24 cellular contexts compared by ENCODE assay signal in genomic region chr15:94673801-94674200, GRCh38.
A peak's percentile ranks its signal among the peaks of the same experiment; 100 is the strongest.
DNase-seq lines count a peak whose midpoint lies in the region; ATAC-seq and TF ChIP-seq lines count a peak whose summit lies in the region.
"Had no signal": no experiment of that assay in that cellular context is flagged by ENCODE, and none has a peak within 500 bp of the region (broad histone marks: within the 10 kb centered on the region; RNA-seq: fewer than 3 reads in every experiment).

No MANE protein-coding gene starts in this region.

- H3K27me3 Mint-ChIP-seq in activated CD4-positive, alpha-beta memory T cell treated with anti-CD3 and anti-CD28 coated beads, Interleukin-2, amount 10 ng/mL, durations not matched to agents 7 days and 5 days, result peaks cover 8% of the 10 kb centered on the region

- H4K20me1 ChIP-seq in mammary epithelial cell (ENCODE audit: insufficient read depth, low read length) (no peaks in the 10 kb centered on the region), PC-3 (ENCODE audit: low read length) (no peaks in the 10 kb centered on the region)

- dilution Hi-C loops in mammary epithelial cell (cut with HindIII; ENCODE audit: low sequenced_read_pairs), result no loop called here

- H3K4me3 Mint-ChIP-seq in activated CD4-positive, alpha-beta memory T cell treated with anti-CD3 and anti-CD28 coated beads, Interleukin-2, amount 10 ng/mL, durations not matched to agents 7 days and 5 days, result no peak overlapping the region
- H3K4me3 Mint-ChIP-seq: activated T-cell treated with anti-CD3 and anti-CD28 coated beads, Interleukin-2, amount 50 U/mL, for 4 hours; CD4-positive, alpha-beta T cell; natural killer cell; stimulated activated effector memory CD8-positive, alpha-beta T cell treated with anti-CD3 and anti-CD28 coated beads, Interleukin-12 subunit alpha, Interleukin-12 subunit beta, amount 100 ng/mL, for 72 hours had no signal

- H3K79me2 ChIP-seq in mammary epithelial cell (ENCODE audit: insufficient read depth, low read length), result no peaks in the 10 kb centered on the region
- no peaks in the 10 kb centered on the region for H3K79me2 ChIP-seq in PC-3 (ENCODE audit: low read length)

- H3K9me3 Mint-ChIP-seq in activated CD4-positive, alpha-beta memory T cell treated with anti-CD3 and anti-CD28 coated beads, Interleukin-2, amount 10 ng/mL, durations not matched to agents 7 days and 5 days, result no peaks in the 10 kb centered on the region
- H3K9me3 Mint-ChIP-seq: activated T-cell treated with anti-CD3 and anti-CD28 coated beads, Interleukin-2, amount 50 U/mL, for 4 hours; CD4-positive, alpha-beta T cell; natural killer cell; stimulated activated effector memory CD8-positive, alpha-beta T cell treated with anti-CD3 and anti-CD28 coated beads, Interleukin-12 subunit alpha, Interleukin-12 subunit beta, amount 100 ng/mL, for 72 hours had no signal

- H3K4me3 ChIP-seq in mammary epithelial cell (replicated peaks in 1 of 3; ENCODE audit: insufficient read depth in 1 of 3, low read depth in 2 of 3, low read length in 3 of 3) (no peak overlapping the region), kidney epithelial cell (ENCODE audit: low read depth, low read length) (peak overlapping the region; percentile 2), uterus (no peak overlapping the region), colonic mucosa (no peak overlapping the region), PC-3 (ENCODE audit: low read length) (no peak overlapping the region)
- H3K4me3 ChIP-seq: left ventricle myocardium inferior, ovary, Peyer's patch, SJSA1, spleen had no signal

- H3K4me2 ChIP-seq in mammary epithelial cell (ENCODE audit: insufficient read depth, low read depth, low read length) (peak overlapping the region; percentile 61), PC-3 (ENCODE audit: low read length) (no peak overlapping the region)
- H3K4me2 ChIP-seq: KMS-11 had no signal

- no peaks in the 10 kb centered on the region for H3K36me3 Mint-ChIP-seq in activated CD4-positive, alpha-beta memory T cell treated with anti-CD3 and anti-CD28 coated beads, Interleukin-2, amount 10 ng/mL, durations not matched to agents 7 days and 5 days (ENCODE audit: low read depth)
- H3K36me3 Mint-ChIP-seq: natural killer cell; stimulated activated effector memory CD8-positive, alpha-beta T cell treated with anti-CD3 and anti-CD28 coated beads, Interleukin-12 subunit alpha, Interleukin-12 subunit beta, amount 100 ng/mL, for 72 hours had no signal

- H3K4me1 Mint-ChIP-seq in activated CD4-positive, alpha-beta memory T cell treated with anti-CD3 and anti-CD28 coated beads, Interleukin-2, amount 10 ng/mL, durations not matched to agents 7 days and 5 days, result no peaks in the 10 kb centered on the region
- H3K4me1 Mint-ChIP-seq: natural killer cell; stimulated activated effector memory CD8-positive, alpha-beta T cell treated with anti-CD3 and anti-CD28 coated beads, Interleukin-12 subunit alpha, Interleukin-12 subunit beta, amount 100 ng/mL, for 72 hours had no signal

- H3K27ac Mint-ChIP-seq in activated CD4-positive, alpha-beta memory T cell treated with anti-CD3 and anti-CD28 coated beads, Interleukin-2, amount 10 ng/mL, durations not matched to agents 7 days and 5 days, result no peak overlapping the region
- H3K27ac Mint-ChIP-seq: CD4-positive, alpha-beta T cell; natural killer cell; stimulated activated effector memory CD8-positive, alpha-beta T cell treated with anti-CD3 and anti-CD28 coated beads, Interleukin-12 subunit alpha, Interleukin-12 subunit beta, amount 100 ng/mL, for 72 hours had no signal

- no peak overlapping the region for H3K9ac ChIP-seq in mammary epithelial cell (ENCODE audit: insufficient read depth, low read length)
- H3K9ac ChIP-seq in colonic mucosa (ENCODE audit: low read depth in 2 of 2, low read length in 2 of 2), result no peak overlapping the region
- H3K9ac ChIP-seq in PC-3 (ENCODE audit: low read length), result no peak overlapping the region
- H3K9ac ChIP-seq: KMS-11 had no signal

- no peak for ATAC-seq in PC-3
- ATAC-seq: activated T-cell treated with anti-CD3 and anti-CD28 coated beads, Interleukin-2, amount 50 U/mL, for 4 hours; natural killer cell; stimulated activated effector memory CD8-positive, alpha-beta T cell treated with anti-CD3 and anti-CD28 coated beads, Interleukin-12 subunit alpha, Interleukin-12 subunit beta, amount 100 ng/mL, for 72 hours had no signal

- H3K27me3 ChIP-seq in mammary epithelial cell (ENCODE audit: insufficient read depth, low read length) (no peaks in the 10 kb centered on the region), kidney epithelial cell (ENCODE audit: control insufficient read depth, insufficient read depth, low read length) (no peaks in the 10 kb centered on the region), uterus (no peaks in the 10 kb centered on the region), colonic mucosa (no peaks in the 10 kb centered on the region), PC-3 (ENCODE audit: low read length) (peaks cover 20% of the 10 kb centered on the region)
- H3K27me3 ChIP-seq: ovary, Peyer's patch, SJSA1, spleen had no signal

- H3K36me3 ChIP-seq in mammary epithelial cell (ENCODE audit: insufficient read depth, low read length) (no peaks in the 10 kb centered on the region), kidney epithelial cell (ENCODE audit: control insufficient read depth, insufficient read depth, low read length) (no peaks in the 10 kb centered on the region), uterus (no peaks in the 10 kb centered on the region), colonic mucosa (no peaks in the 10 kb centered on the region), PC-3 (ENCODE audit: low read depth, low read length) (no peaks in the 10 kb centered on the region)
- H3K36me3 ChIP-seq: left ventricle myocardium inferior, ovary, Peyer's patch, SJSA1, spleen had no signal

- CTCF ChIA-PET in mammary epithelial cell (lab: Charles Lee; ENCODE audit: low non-redundant PET) (interaction anchor here (0.6 to 0.7 kb wide), 3 partner anchors 92 to 1231 kb away, joined by 5 to 7 read pairs (median 6); no protein-coding TSS in a partner anchor), PC-3 (lab: Charles Lee) (no interaction called here)
- CTCF ChIA-PET in activated CD4-positive, alpha-beta memory T cell treated with anti-CD3 and anti-CD28 coated beads, Interleukin-2, amount 10 ng/mL, durations not matched to agents 7 days and 5 days (lab: Charles Lee), result interaction anchor here (1.1 kb wide), 1 partner anchor 90 kb away, joined by 3 read pairs; no protein-coding TSS in a partner anchor

- H3K9me3 ChIP-seq in mammary epithelial cell (replicated peaks; ENCODE audit: insufficient read depth, low read length) (no peaks in the 10 kb centered on the region), uterus (no peaks in the 10 kb centered on the region), colonic mucosa (no peaks in the 10 kb centered on the region), PC-3 (ENCODE audit: low read length) (no peaks in the 10 kb centered on the region)
- H3K9me3 ChIP-seq: left ventricle myocardium inferior, ovary, Peyer's patch, SJSA1, spleen had no signal

- POLR2A ChIA-PET in PC-3 (lab: Charles Lee; ENCODE audit: unreplicated experiment), result no interaction called here
- POLR2A ChIA-PET in activated CD4-positive, alpha-beta memory T cell treated with anti-CD3 and anti-CD28 coated beads, Interleukin-2, amount 10 ng/mL, durations not matched to agents 7 days and 5 days (lab: Charles Lee), result no interaction called here

- peak overlapping the region; percentile 59 for H2AFZ ChIP-seq in mammary epithelial cell (ENCODE audit: low read depth, low read length)
- H2AFZ ChIP-seq in PC-3 (ENCODE audit: low read length), result no peak overlapping the region

- DNase-seq in HS-27A (ENCODE audit: low read depth) (peak; percentile 31), mammary epithelial cell (no peak), kidney epithelial cell (ENCODE audit: low read depth) (no peak), uterus (no peak), colonic mucosa (no peak), PC-3 (no peak)
- DNase-seq in activated CD4-positive, alpha-beta memory T cell treated with anti-CD3 and anti-CD28 coated beads, Interleukin-2, amount 10 ng/mL, durations not matched to agents 7 days and 5 days, result no peak
- DNase-seq: activated CD4-positive, alpha-beta T cell treated with anti-CD3 and anti-CD28 coated beads for 4 hours; activated T-cell treated with anti-CD3 and anti-CD28 coated beads, Interleukin-2, amount 50 U/mL, for 4 hours; CD4-positive, alpha-beta T cell; DMS153; left ventricle myocardium inferior; midbrain; natural killer cell; NCI-H2171 treated with DMSO at 0.1 percent for 48 hours; NCI-H524 treated with DMSO at 0.1 percent for 48 hours; Peyer's patch; spleen; stimulated activated CD4-positive, alpha-beta T cell treated with anti-CD3 and anti-CD28 coated beads, Interleukin-2, amount 100 ng/mL, for 48 hours had no signal

- no peak for TF ChIP-seq POLR2A in uterus (IDR thresholded peaks at IDR 0.05)

- BruUV-seq in mammary epithelial cell (replicated peaks; lab: Mats Ljungman, UMichigan), result no TSS peak
- BruUV-seq in PC-3 (replicated peaks; lab: Mats Ljungman, UMichigan), result no TSS peak

- H3K4me1 ChIP-seq in mammary epithelial cell (ENCODE audit: insufficient read depth, low read length), result peaks cover 42% of the 10 kb centered on the region
- H3K4me1 ChIP-seq in uterus, result no peaks in the 10 kb centered on the region
- no peaks in the 10 kb centered on the region for H3K4me1 ChIP-seq in colonic mucosa
- H3K4me1 ChIP-seq in PC-3 (ENCODE audit: insufficient read depth, low read length), result no peaks in the 10 kb centered on the region
- H3K4me1 ChIP-seq: SJSA1 had no signal

- H3F3A ChIP-seq in PC-3 (ENCODE audit: low read length, unreplicated experiment), result no peaks in the 10 kb centered on the region

- 41% methylated on average over 7 of the region's 9 CpGs for WGBS in mammary epithelial cell (ENCODE audit: low coverage, missing lambda C conversion rate)

- TF ChIP-seq CTCF in mammary epithelial cell (conservative IDR thresholded peaks at IDR 0.05 in 1 of 2, IDR thresholded peaks at IDR 0.05 in 1 of 2; ENCODE audit: extremely low read depth in 1 of 2, insufficient read depth in 1 of 2, low read depth in 1 of 2, low read length in 2 of 2) (no peak), kidney epithelial cell (IDR thresholded peaks at IDR 0.05; ENCODE audit: insufficient read depth, low read length, poor library complexity, severe bottlenecking) (no peak), uterus (IDR thresholded peaks at IDR 0.05) (no peak), colonic mucosa (IDR thresholded peaks at IDR 0.05) (no peak), PC-3 (conservative IDR thresholded peaks at IDR 0.05; ENCODE audit: low read depth, low read length) (no peak)

- in situ Hi-C loops in mammary epithelial cell (cut with MboI; ENCODE audit: low sequenced_read_pairs in 2 of 2), result loop anchor here (10.0 to 25.0 kb wide), 5 partner anchors 341 to 1664 kb away; partner anchors contain the start of gene NR2F2 (in 1 of the 2)

- intact Hi-C loops in mammary epithelial cell (cut with micrococcal nuclease) (loop anchor here (1.0 to 10.0 kb wide), 11 partner anchors 118 to 1914 kb away; no protein-coding TSS in a partner anchor), uterus (cut with DNase I; ENCODE audit: low total_unique reads) (no loop called here), colonic mucosa (cut with DNase I) (loop anchor here (10.0 kb wide), 1 partner anchor 259 kb away; no protein-coding TSS in a partner anchor), PC-3 (cut with micrococcal nuclease) (no loop called here)

- H3K27ac ChIP-seq in mammary epithelial cell (ENCODE audit: insufficient read depth, low read depth, low read length) (peak overlapping the region; percentile 73), uterus (peak overlapping the region; percentile 7 to 21), colonic mucosa (no peak overlapping the region), PC-3 (ENCODE audit: low read length) (no peak overlapping the region)
- H3K27ac ChIP-seq: dorsolateral prefrontal cortex, KMS-11, left ventricle myocardium inferior, ovary, Peyer's patch, SJSA1 had no signal

- no peaks in the 10 kb centered on the region for H3K9me2 ChIP-seq in PC-3 (replicated peaks; ENCODE audit: low read length)

Comparison
In these comparisons a context has a peak if more than half of its experiments do, and no peak if none do; other contexts are left out.
1. H3K27ac ChIP-seq: peak in mammary epithelial cell (single experiment) and uterus (2 of 2); none in colonic mucosa (single experiment) and PC-3 (single experiment).
2. intact Hi-C loops: an anchor here in mammary epithelial cell (1.0 to 10.0 kb wide) and colonic mucosa (10.0 kb wide); none called in uterus and PC-3.